Comparison of ENCODE assay signal across 9 cellular contexts in genomic region chr10:6162589-6163356, GRCh38. TPM values are rescaled to one million over a fixed set of nuclear protein-coding genes. Genes with fewer than 3 reads are reported as not detected.
A peak's percentile ranks its signal among the peaks of the same experiment; 100 is the strongest.
DNase-seq lines count a peak whose midpoint lies in the region; ATAC-seq and TF ChIP-seq lines count a peak whose summit lies in the region.
"Had no signal": no experiment of that assay in that cellular context is flagged by ENCODE, and none has a peak within 500 bp of the region (broad histone marks: within the 10 kb centered on the region; RNA-seq: fewer than 3 reads in every experiment).

No MANE protein-coding gene starts in this region.

- peaks cover 33% of the 10 kb centered on the region for H3K79me2 ChIP-seq in OCI-LY1 (ENCODE audit: insufficient read depth, low read length)

- peaks cover 26% of the 10 kb centered on the region for H3K36me3 ChIP-seq in OCI-LY1 (ENCODE audit: insufficient read depth, low read length)

- H3K4me3 Mint-ChIP-seq in Calu3 (ENCODE audit: low read depth, unreplicated experiment) (peak overlapping the region; percentile 94), osteocyte (ENCODE audit: unreplicated experiment) (peak overlapping the region; percentile 61)
- peak overlapping the region; percentile 59 to 93 for H3K4me3 Mint-ChIP-seq in effector memory CD8-positive, alpha-beta T cell

- intact Hi-C loops in Calu3 (cut with micrococcal nuclease; ENCODE audit: unreplicated experiment), result no loop called here

- no TSS peak for BruUV-seq in Calu3 (replicated peaks; lab: Mats Ljungman, UMichigan)

- DNase-seq in Calu3, result no peak
- DNase-seq in effector memory CD8-positive, alpha-beta T cell, result no peak
- DNase-seq in osteocyte (ENCODE audit: extremely low spot score, unreplicated experiment), result no peak
- DNase-seq in NCI-H748 (lab: John Stamatoyannopoulos, UW; ENCODE audit: unreplicated experiment), result no peak
- DNase-seq in omental fat pad (ENCODE audit: low spot score), result no peak

- H3K27me3 Mint-ChIP-seq in Calu3 (ENCODE audit: unreplicated experiment), result no peaks in the 10 kb centered on the region
- H3K27me3 Mint-ChIP-seq in effector memory CD8-positive, alpha-beta T cell, result no peaks in the 10 kb centered on the region
- H3K27me3 Mint-ChIP-seq in osteocyte (ENCODE audit: unreplicated experiment), result no peaks in the 10 kb centered on the region

- H3K27ac Mint-ChIP-seq in Calu3 (ENCODE audit: unreplicated experiment) (no peak overlapping the region), osteocyte (ENCODE audit: unreplicated experiment) (peak overlapping the region; percentile 61)
- peak overlapping the region; percentile 81 to 86 for H3K27ac Mint-ChIP-seq in effector memory CD8-positive, alpha-beta T cell

- H3K9me3 Mint-ChIP-seq in Calu3 (ENCODE audit: low read depth, unreplicated experiment) (no peaks in the 10 kb centered on the region), osteocyte (ENCODE audit: unreplicated experiment) (no peaks in the 10 kb centered on the region)
- no peaks in the 10 kb centered on the region for H3K9me3 Mint-ChIP-seq in effector memory CD8-positive, alpha-beta T cell
- H3K9me3 Mint-ChIP-seq: activated naive CD4-positive, alpha-beta T cell treated with anti-CD3 and anti-CD28 coated beads, Interleukin-2, amount 50 U/mL, for 72 hours had no signal

- H2AFZ ChIP-seq in OCI-LY1 (ENCODE audit: low read length), result no peak overlapping the region

- CTCF ChIA-PET in Calu3 (lab: Charles Lee), result interaction anchor here (0.5 to 1.6 kb wide), 2 partner anchors 239 to 275 kb away, joined by 3 to 4 read pairs; no protein-coding TSS in a partner anchor

- H3F3A ChIP-seq in OCI-LY1 (ENCODE audit: insufficient read depth, low read length), result peaks cover 7% of the 10 kb centered on the region; the same call in 1 of the 2 replicates

- H3K4me3 ChIP-seq in OCI-LY1 (ENCODE audit: low read depth, low read length, poor library complexity, severe bottlenecking), result peak overlapping the region; percentile 97

- H3K4me1 ChIP-seq in OCI-LY1 (ENCODE audit: insufficient read depth, low read length, severe bottlenecking), result peaks cover 27% of the 10 kb centered on the region

- TF ChIP-seq CTCF in Calu3 (IDR thresholded peaks at IDR 0.05; ENCODE audit: unreplicated experiment) (no peak), OCI-LY1 (IDR thresholded peaks at IDR 0.05; ENCODE audit: low read length) (no peak), osteocyte (IDR thresholded peaks at IDR 0.05) (no peak), omental fat pad (IDR thresholded peaks at IDR 0.05) (no peak)

- H3K9me2 ChIP-seq in OCI-LY1 (ENCODE audit: low read depth, low read length), result no peaks in the 10 kb centered on the region

- H3K4me1 Mint-ChIP-seq in Calu3 (ENCODE audit: low read depth, unreplicated experiment), result peaks cover 12% of the 10 kb centered on the region
- H3K4me1 Mint-ChIP-seq in effector memory CD8-positive, alpha-beta T cell (ENCODE audit: low read depth in 2 of 2), result peaks cover 22 to 38% of the 10 kb centered on the region in 2 donors
- H3K4me1 Mint-ChIP-seq in osteocyte (ENCODE audit: unreplicated experiment), result peaks cover 31% of the 10 kb centered on the region

- no peaks in the 10 kb centered on the region for H3K9me3 ChIP-seq in OCI-LY1 (ENCODE audit: low read length)

- peak overlapping the region; percentile 53 for H3K4me2 ChIP-seq in OCI-LY1 (ENCODE audit: low read length)

- H3K27me3 ChIP-seq in OCI-LY1 (ENCODE audit: insufficient read depth, low read length), result no peaks in the 10 kb centered on the region

- H3K36me3 Mint-ChIP-seq in Calu3 (ENCODE audit: insufficient read depth, unreplicated experiment), result peaks cover 42% of the 10 kb centered on the region
- peaks cover 27% of the 10 kb centered on the region for H3K36me3 Mint-ChIP-seq in effector memory CD8-positive, alpha-beta T cell (ENCODE audit: insufficient read depth)
- no peaks in the 10 kb centered on the region for H3K36me3 Mint-ChIP-seq in osteocyte (ENCODE audit: unreplicated experiment)

- no peaks in the 10 kb centered on the region for H4K20me1 ChIP-seq in OCI-LY1 (ENCODE audit: insufficient read depth, low read length)

- no peak for ATAC-seq in effector memory CD8-positive, alpha-beta T cell (replicated peaks)
- ATAC-seq in GM18868 (IDR thresholded peaks at IDR 0.05; ENCODE audit: unreplicated experiment), result no peak
- ATAC-seq in HG03135 (IDR thresholded peaks at IDR 0.05; ENCODE audit: unreplicated experiment), result no peak
- no peak for ATAC-seq in omental fat pad (ENCODE audit: low FRiP score)

- peak overlapping the region; percentile 25 for H3K27ac ChIP-seq in OCI-LY1 (ENCODE audit: low read depth, low read length, poor library complexity, severe bottlenecking)

- peak overlapping the region; percentile 20; the same call in 1 of the 2 replicates for H3K9ac ChIP-seq in OCI-LY1 (ENCODE audit: low read length)

RNA-seq across cellular contexts. Expression of gene PFKFB3, which starts 40.0 kb away (rescaled TPM):
- 273 and 293 TPM in 2 replicates for total RNA-seq in Calu3 (2022)
- total RNA-seq in osteocyte, result 34.2 and 37.9 TPM in 2 replicates
- total RNA-seq in omental fat pad, result 1,000 to 10,000 TPM in 1 of 4 donors, 100 to 1,000 TPM in 3; 213 to 1,086 (median 354) TPM
